15 cellular contexts compared by ENCODE assay signal in the genomic region with DNA sequence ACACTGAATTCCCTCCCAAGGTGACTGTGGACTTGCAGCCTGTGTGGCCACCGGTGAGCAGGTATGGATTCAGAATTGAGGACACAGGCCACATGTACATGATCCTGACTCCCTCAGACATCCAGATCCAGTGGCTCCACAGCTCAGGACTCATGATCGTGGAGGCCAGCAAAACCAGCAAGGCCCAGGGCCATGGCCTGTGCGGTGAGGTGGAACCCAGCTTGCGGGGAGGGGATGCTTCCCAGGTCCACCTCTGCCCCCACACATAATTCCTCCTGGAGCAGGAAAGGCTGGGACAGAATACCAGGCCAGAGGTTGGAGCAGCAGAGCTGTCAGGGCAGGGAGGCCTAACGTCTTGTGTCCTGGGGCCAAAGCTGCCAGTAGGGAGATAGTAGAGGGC.
A peak's percentile ranks its signal among the peaks of the same experiment; 100 is the strongest.
DNase-seq lines count a peak whose midpoint lies in the region; TF ChIP-seq lines count a peak whose summit lies in the region.
"Had no signal": no experiment of that assay in that cellular context is flagged by ENCODE, and none has a peak within 500 bp of the region (broad histone marks: within the 10 kb centered on the region; RNA-seq: fewer than 3 reads in every experiment).

No MANE protein-coding gene starts in this region.

- intact Hi-C loops in stomach (cut with DNase I; ENCODE audit: low total_unique reads) (no loop called here), PC-9 (cut with micrococcal nuclease; ENCODE audit: unreplicated experiment) (no loop called here)

- no peak overlapping the region for H3K14ac ChIP-seq in neuronal stem cell (ENCODE audit: low read length)

- no peak overlapping the region for H2BK5ac ChIP-seq in neuronal stem cell (ENCODE audit: low read length)

- peaks cover 8% of the 10 kb centered on the region for H3K9me3 Mint-ChIP-seq in chondrocyte (ENCODE audit: low read depth)
- H3K9me3 Mint-ChIP-seq: CD4-positive, alpha-beta T cell had no signal

- no peak overlapping the region for H3K4me3 ChIP-seq in neuronal stem cell (ENCODE audit: low read length in 2 of 2)
- H3K4me3 ChIP-seq in stomach = no peak overlapping the region
- no peak overlapping the region for H3K4me3 ChIP-seq in PC-9
- H3K4me3 ChIP-seq: GM12878, GM23248 had no signal

- H3K27ac Mint-ChIP-seq in chondrocyte (ENCODE audit: unreplicated experiment) = no peak overlapping the region
- H3K27ac Mint-ChIP-seq: B cell; CD4-positive, alpha-beta T cell had no signal

- peaks cover 42% of the 10 kb centered on the region for H3K27me3 Mint-ChIP-seq in chondrocyte (ENCODE audit: low read depth)

- TF ChIP-seq CTCF in chondrocyte (IDR thresholded peaks at IDR 0.05) = no peak
- no peak for TF ChIP-seq CTCF in stomach (IDR thresholded peaks at IDR 0.05)
- TF ChIP-seq CTCF in PC-9 (conservative IDR thresholded peaks at IDR 0.05) = no peak

- TF ChIP-seq EP300 in stomach (IDR thresholded peaks at IDR 0.05) = no peak

- no peaks in the 10 kb centered on the region for H4K20me1 ChIP-seq in PC-9 (ENCODE audit: insufficient read depth)

- no peaks in the 10 kb centered on the region for H3K79me2 ChIP-seq in PC-9 (ENCODE audit: low read depth)

- CTCF ChIA-PET in PC-9 (lab: Charles Lee) = no interaction called here

- peaks cover 2% of the 10 kb centered on the region for H3K79me1 ChIP-seq in neuronal stem cell (ENCODE audit: low read depth, low read length)

- H3K23ac ChIP-seq in neuronal stem cell (ENCODE audit: low read depth, low read length, poor library complexity) = peak overlapping the region; percentile 43

- H3K9me2 ChIP-seq in PC-9 (ENCODE audit: insufficient read depth) = no peaks in the 10 kb centered on the region

- H2BK120ac ChIP-seq in neuronal stem cell (ENCODE audit: low read depth, low read length) = no peak overlapping the region

- H2AFZ ChIP-seq in neuronal stem cell (ENCODE audit: low read length) (no peak overlapping the region), PC-9 (no peak overlapping the region)
- H2AFZ ChIP-seq: GM23248 had no signal

- peak overlapping the region; percentile 46 for H2BK12ac ChIP-seq in neuronal stem cell (ENCODE audit: low read length)

- no CpG with 5 or more reads among the region's 5 CpGs for WGBS in neuronal stem cell (ENCODE audit: extremely low coverage in 2 of 2, insufficient read length in 2 of 2, insufficient replicate concordance in 1 of 2), 2 donors
- 73 to 85% (median 78%) methylated on average over 4 to 5 of the region's 5 CpGs for WGBS in stomach, 5 donors

- H3K9me3 ChIP-seq in neuronal stem cell (replicated peaks in 1 of 2; ENCODE audit: control insufficient read depth in 2 of 2, insufficient read depth in 1 of 2, low read depth in 1 of 2, low read length in 2 of 2) = no peaks in the 10 kb centered on the region
- peaks cover 0 to 7% (median 5%) of the 10 kb centered on the region in 4 donors for H3K9me3 ChIP-seq in stomach
- H3K9me3 ChIP-seq in PC-9 (ENCODE audit: insufficient read depth, low read depth) = no peaks in the 10 kb centered on the region

- no peak overlapping the region for H3K4me3 Mint-ChIP-seq in chondrocyte (ENCODE audit: unreplicated experiment)
- H3K4me3 Mint-ChIP-seq: B cell; CD4-positive, alpha-beta T cell had no signal

- peaks cover 0 to 3% (median 0%) of the 10 kb centered on the region in 3 experiments for H3K27me3 ChIP-seq in neuronal stem cell (ENCODE audit: control insufficient read depth in 3 of 3, insufficient read depth in 3 of 3, low read depth in 1 of 3, low read length in 3 of 3)
- peaks cover 0 to 13% (median 0%) of the 10 kb centered on the region in 3 donors for H3K27me3 ChIP-seq in stomach
- peaks cover 64% of the 10 kb centered on the region for H3K27me3 ChIP-seq in PC-9 (ENCODE audit: insufficient read depth, low read depth)

- H4K8ac ChIP-seq in neuronal stem cell (ENCODE audit: low read depth, low read length) = no peak overlapping the region

- H3K4me2 ChIP-seq in neuronal stem cell (ENCODE audit: insufficient read depth, low read length, poor library complexity, severe bottlenecking) (no peak overlapping the region), PC-9 (no peak overlapping the region)

- H2AK5ac ChIP-seq in neuronal stem cell (ENCODE audit: low read depth, low read length) = no peak overlapping the region

- no peaks in the 10 kb centered on the region for H3K36me3 Mint-ChIP-seq in chondrocyte (ENCODE audit: low read depth)

- TF ChIP-seq POLR2A in stomach (IDR thresholded peaks at IDR 0.05) = no peak

- DNase-seq in Ammon's horn (ENCODE audit: low spot score) = peak; percentile 0
- peak; percentile 39 for DNase-seq in chondrocyte (ENCODE audit: low spot score)
- no peak for DNase-seq in neuronal stem cell (ENCODE audit: low spot score)
- peak; percentile 18 for DNase-seq in stomach
- DNase-seq in activated effector memory CD4-positive, alpha-beta T cell treated with Interleukin-2 at 50 U/mL for 16 hours = no peak
- DNase-seq in germinal center (ENCODE audit: low spot score) = no peak
- no peak for DNase-seq in PC-9
- DNase-seq: ACHN; C1 segment of cervical spinal cord; Calu3; CD4-positive, alpha-beta T cell; DMS79; GM23248 had no signal

- no peaks in the 10 kb centered on the region for H3K4me1 Mint-ChIP-seq in chondrocyte (ENCODE audit: low read depth)
- H3K4me1 Mint-ChIP-seq: B cell had no signal

- no peaks in the 10 kb centered on the region for H3F3A ChIP-seq in PC-9 (ENCODE audit: insufficient read depth, low read depth)

- BruUV-seq in PC-9 (replicated peaks; lab: Mats Ljungman, UMichigan) = no TSS peak

- no peak overlapping the region for H4K91ac ChIP-seq in neuronal stem cell (ENCODE audit: low read depth, low read length, poor library complexity)

- H3K4me1 ChIP-seq in neuronal stem cell (ENCODE audit: control insufficient read depth in 2 of 2, insufficient read depth in 1 of 2, low read depth in 1 of 2, low read length in 2 of 2) (no peaks in the 10 kb centered on the region), stomach (no peaks in the 10 kb centered on the region), PC-9 (replicated peaks; ENCODE audit: insufficient read depth) (no peaks in the 10 kb centered on the region)

- POLR2A ChIA-PET in PC-9 (lab: Charles Lee; ENCODE audit: unreplicated experiment) = no interaction called here

- H2BK15ac ChIP-seq in neuronal stem cell (ENCODE audit: low read length) = no peak overlapping the region

- H3K36me3 ChIP-seq in neuronal stem cell (replicated peaks in 1 of 2; ENCODE audit: control insufficient read depth in 2 of 2, insufficient read depth in 2 of 2, low read length in 2 of 2) (no peaks in the 10 kb centered on the region), stomach (no peaks in the 10 kb centered on the region), PC-9 (ENCODE audit: low read depth) (no peaks in the 10 kb centered on the region)

- H3K9ac ChIP-seq in neuronal stem cell (ENCODE audit: low read depth, low read length, poor library complexity) = peak overlapping the region; percentile 16
- H3K9ac ChIP-seq: GM23248 had no signal

- H3K27ac ChIP-seq in neuronal stem cell (replicated peaks; ENCODE audit: low read length) (no peak overlapping the region), stomach (no peak overlapping the region), PC-9 (no peak overlapping the region)
- H3K27ac ChIP-seq: GM23248 had no signal

- no peak overlapping the region for H3K4ac ChIP-seq in neuronal stem cell (ENCODE audit: low read length)

- H3K18ac ChIP-seq in neuronal stem cell (ENCODE audit: low read length) = peak overlapping the region; percentile 64

Comparison
In these comparisons a context has a peak if more than half of its experiments do, and no peak if none do; other contexts are left out.
1. DNase-seq: peak in Ammon's horn (single experiment), chondrocyte (single experiment) and stomach (single experiment); none in neuronal stem cell (single experiment), activated effector memory CD4-positive, alpha-beta T cell treated with Interleukin-2 at 50 U/mL for 16 hours (single experiment), germinal center (single experiment) and PC-9 (0 of 2).